In the genomic region with DNA sequence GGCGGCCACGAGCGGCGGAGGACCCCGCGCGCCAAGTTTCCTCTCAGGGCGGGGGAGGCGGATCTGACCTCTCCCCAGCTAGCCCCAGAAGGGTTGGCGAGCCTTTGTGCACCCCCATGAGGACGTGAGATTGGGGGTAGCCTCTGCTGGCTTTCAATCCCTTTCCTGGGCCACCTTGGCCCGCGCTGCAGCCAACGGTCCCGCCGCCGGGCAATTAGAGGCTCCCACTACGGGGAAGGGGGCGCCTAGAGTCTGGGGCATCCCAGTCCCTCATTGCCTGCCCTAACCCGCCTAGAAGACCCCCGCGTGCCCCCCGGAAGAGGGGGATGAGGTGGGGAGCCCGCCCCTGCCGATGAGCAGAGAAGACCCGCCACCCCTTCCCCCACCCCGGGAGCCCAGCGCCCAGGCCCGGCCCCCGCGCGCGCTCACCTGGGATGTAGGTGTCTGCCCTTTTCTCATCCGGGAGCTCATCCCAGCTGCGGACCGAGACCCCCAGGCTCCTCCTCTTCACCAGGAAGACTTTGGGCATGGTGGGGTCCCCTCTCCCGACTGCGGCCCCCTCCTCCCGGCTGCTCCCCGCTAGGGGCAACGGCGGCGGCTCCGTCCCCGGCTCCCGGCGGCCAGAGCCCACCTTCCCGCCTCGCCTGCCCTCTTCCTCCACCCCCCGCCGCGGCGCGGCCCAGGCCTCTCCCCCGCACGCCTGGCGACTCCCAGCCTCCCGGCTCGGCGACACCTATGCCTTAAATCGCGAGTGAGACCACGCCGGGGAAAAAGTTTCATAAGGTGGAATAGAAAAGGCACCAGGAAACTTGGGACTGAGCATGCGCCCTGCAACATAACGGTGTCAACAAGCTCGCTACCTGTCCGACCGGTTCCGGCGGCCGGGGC, we compare ENCODE assay signal across 1 cellular context.
TF ChIP-seq lines count a peak whose summit lies in the region.

A gene (minus strand): TSS at position 811 of the 888 bp plus-strand sequence. CDS start 282 bp downstream, at position 529.

TF ChIP-seq in IMR-90, 13 proteins besides CTCF, POLR2A, EP300 and RAD21:
- TF ChIP-seq NFE2L2 (IDR thresholded peaks at IDR 0.05; ENCODE audit: low read depth, low read length), result no peak
- TF ChIP-seq SMC3 (IDR thresholded peaks at IDR 0.05; ENCODE audit: low read depth, low read length), result no peak
- TF ChIP-seq, protein P1, sequence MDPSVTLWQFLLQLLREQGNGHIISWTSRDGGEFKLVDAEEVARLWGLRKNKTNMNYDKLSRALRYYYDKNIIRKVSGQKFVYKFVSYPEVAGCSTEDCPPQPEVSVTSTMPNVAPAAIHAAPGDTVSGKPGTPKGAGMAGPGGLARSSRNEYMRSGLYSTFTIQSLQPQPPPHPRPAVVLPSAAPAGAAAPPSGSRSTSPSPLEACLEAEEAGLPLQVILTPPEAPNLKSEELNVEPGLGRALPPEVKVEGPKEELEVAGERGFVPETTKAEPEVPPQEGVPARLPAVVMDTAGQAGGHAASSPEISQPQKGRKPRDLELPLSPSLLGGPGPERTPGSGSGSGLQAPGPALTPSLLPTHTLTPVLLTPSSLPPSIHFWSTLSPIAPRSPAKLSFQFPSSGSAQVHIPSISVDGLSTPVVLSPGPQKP (IDR thresholded peaks at IDR 0.05; ENCODE audit: borderline replicate concordance, low read depth, low read length), result no peak
- TF ChIP-seq MXI1 (IDR thresholded peaks at IDR 0.05; ENCODE audit: borderline replicate concordance, low read depth, low read length), result no peak
- TF ChIP-seq, protein P2, sequence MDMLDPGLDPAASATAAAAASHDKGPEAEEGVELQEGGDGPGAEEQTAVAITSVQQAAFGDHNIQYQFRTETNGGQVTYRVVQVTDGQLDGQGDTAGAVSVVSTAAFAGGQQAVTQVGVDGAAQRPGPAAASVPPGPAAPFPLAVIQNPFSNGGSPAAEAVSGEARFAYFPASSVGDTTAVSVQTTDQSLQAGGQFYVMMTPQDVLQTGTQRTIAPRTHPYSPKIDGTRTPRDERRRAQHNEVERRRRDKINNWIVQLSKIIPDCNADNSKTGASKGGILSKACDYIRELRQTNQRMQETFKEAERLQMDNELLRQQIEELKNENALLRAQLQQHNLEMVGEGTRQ (IDR thresholded peaks at IDR 0.05; ENCODE audit: low read depth, low read length), result no peak
- TF ChIP-seq CHD1 (IDR thresholded peaks at IDR 0.05; ENCODE audit: low read depth, low read length), result no peak
- TF ChIP-seq RFX5 (IDR thresholded peaks at IDR 0.05; ENCODE audit: low read depth, low read length), result no peak
- TF ChIP-seq MAZ (IDR thresholded peaks at IDR 0.05; ENCODE audit: borderline replicate concordance, low read depth, low read length), result no peak
- no peak for TF ChIP-seq RCOR1 (IDR thresholded peaks at IDR 0.05; ENCODE audit: insufficient replicate concordance, low read length)
- no peak for TF ChIP-seq MAFK (IDR thresholded peaks at IDR 0.05; ENCODE audit: low read depth, low read length)
- no peak for TF ChIP-seq CEBPB (IDR thresholded peaks at IDR 0.05; ENCODE audit: low read depth, low read length)
- no peak for TF ChIP-seq BHLHE40 (IDR thresholded peaks at IDR 0.05; ENCODE audit: low read depth, low read length)
- no peak for TF ChIP-seq FOS (IDR thresholded peaks at IDR 0.05; ENCODE audit: low read depth, low read length)
